ENCODE assay signal across 19 cellular contexts in the genomic region with DNA sequence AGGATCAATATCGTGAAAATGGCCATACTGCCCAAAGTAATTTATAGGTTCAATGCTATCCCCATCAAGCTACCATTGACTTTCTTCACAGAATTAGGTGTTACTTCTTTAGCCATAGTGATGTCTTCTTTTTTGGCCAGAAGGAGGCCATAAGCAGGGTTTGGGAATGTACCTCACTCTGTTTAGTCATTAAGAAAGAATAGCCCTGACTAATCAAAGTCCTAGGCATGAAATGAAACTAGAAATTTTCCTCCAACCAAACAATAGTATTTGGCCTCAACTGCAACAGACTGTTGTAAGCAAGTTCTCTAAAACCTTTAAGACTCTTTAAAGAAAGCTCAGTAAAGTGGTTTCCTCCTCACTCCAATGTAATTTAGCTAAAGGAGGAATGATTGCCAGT.
DNase-seq lines count a peak whose midpoint lies in the region; ATAC-seq, FAIRE-seq and TF ChIP-seq lines count a peak whose summit lies in the region.
"Had no signal": no experiment of that assay in that cellular context is flagged by ENCODE, and none has a peak within 500 bp of the region (broad histone marks: within the 10 kb centered on the region; RNA-seq: fewer than 3 reads in every experiment).

No MANE protein-coding gene starts in this region.

- no peaks in the 10 kb centered on the region for H3K9me3 Mint-ChIP-seq in activated naive CD8-positive, alpha-beta T cell treated with anti-CD3 and anti-CD28 coated beads, Interleukin-2, amount 50 U/mL, for 24 hours
- H3K9me3 Mint-ChIP-seq in activated naive CD8-positive, alpha-beta T cell treated with anti-CD3 and anti-CD28 coated beads for 36 hours = no peaks in the 10 kb centered on the region
- H3K9me3 Mint-ChIP-seq in stimulated activated effector memory CD8-positive, alpha-beta T cell treated with anti-CD3 and anti-CD28 coated beads, Interleukin-12 subunit alpha, Interleukin-12 subunit beta, amount 100 ng/mL, for 72 hours = no peaks in the 10 kb centered on the region

- no peaks in the 10 kb centered on the region for H3K36me3 ChIP-seq in bronchial epithelial cell (ENCODE audit: control insufficient read depth, insufficient read depth, low read length)
- H3K36me3 ChIP-seq: adrenal gland, lower lobe of right lung had no signal

- peak; percentile 49 for ATAC-seq in activated naive CD8-positive, alpha-beta T cell treated with anti-CD3 and anti-CD28 coated beads, Interleukin-2, amount 50 U/mL, for 24 hours
- ATAC-seq in HG02884 (IDR thresholded peaks at IDR 0.05; ENCODE audit: unreplicated experiment) = peak; percentile 68
- ATAC-seq in stimulated activated effector memory CD8-positive, alpha-beta T cell treated with anti-CD3 and anti-CD28 coated beads, Interleukin-12 subunit alpha, Interleukin-12 subunit beta, amount 100 ng/mL, for 72 hours = peak; percentile 80
- ATAC-seq: lower lobe of right lung had no signal

- H3K27ac Mint-ChIP-seq in activated naive CD8-positive, alpha-beta T cell treated with anti-CD3 and anti-CD28 coated beads, Interleukin-2, amount 50 U/mL, for 24 hours = no peak overlapping the region
- no peak overlapping the region for H3K27ac Mint-ChIP-seq in activated naive CD8-positive, alpha-beta T cell treated with anti-CD3 and anti-CD28 coated beads for 36 hours
- peak overlapping the region; percentile 23 for H3K27ac Mint-ChIP-seq in stimulated activated effector memory CD8-positive, alpha-beta T cell treated with anti-CD3 and anti-CD28 coated beads, Interleukin-12 subunit alpha, Interleukin-12 subunit beta, amount 100 ng/mL, for 72 hours

- no peak overlapping the region for H3K4me3 ChIP-seq in bronchial epithelial cell (ENCODE audit: low read depth, low read length)
- H3K4me3 ChIP-seq: adrenal gland, BLaER1, hepatocyte, lower lobe of right lung, testis had no signal

- DNase-seq in activated naive CD8-positive, alpha-beta T cell treated with anti-CD3 and anti-CD28 coated beads, Interleukin-2, amount 50 U/mL, for 24 hours = no peak
- no peak for DNase-seq in activated naive CD8-positive, alpha-beta T cell treated with anti-CD3 and anti-CD28 coated beads for 36 hours
- DNase-seq in bronchial epithelial cell (ENCODE audit: low read depth) (peak; percentile 18), T-helper 2 cell (no peak), NCI-H526 (lab: John Stamatoyannopoulos, UW) (no peak), superior temporal gyrus (ENCODE audit: extremely low spot score) (no peak)
- no peak for DNase-seq in stimulated activated effector memory CD8-positive, alpha-beta T cell treated with anti-CD3 and anti-CD28 coated beads, Interleukin-12 subunit alpha, Interleukin-12 subunit beta, amount 100 ng/mL, for 72 hours (ENCODE audit: low spot score in 2 of 2)
- DNase-seq: activated CD4-positive, CD25-positive, alpha-beta regulatory T cell treated with anti-CD3 and anti-CD28 coated beads, Interleukin-2, amount 50 U/mL, for 72 hours; adrenal gland; foreskin fibroblast; H7; lower lobe of right lung; NCI-H1436 treated with DMSO at 0.1 percent for 48 hours; nucleus accumbens; retina; testis had no signal

- H3K36me3 Mint-ChIP-seq in activated naive CD8-positive, alpha-beta T cell treated with anti-CD3 and anti-CD28 coated beads, Interleukin-2, amount 50 U/mL, for 24 hours (ENCODE audit: low read depth) = peaks cover 32% of the 10 kb centered on the region
- H3K36me3 Mint-ChIP-seq in activated naive CD8-positive, alpha-beta T cell treated with anti-CD3 and anti-CD28 coated beads for 36 hours = peaks cover 31% of the 10 kb centered on the region
- H3K36me3 Mint-ChIP-seq in stimulated activated effector memory CD8-positive, alpha-beta T cell treated with anti-CD3 and anti-CD28 coated beads, Interleukin-12 subunit alpha, Interleukin-12 subunit beta, amount 100 ng/mL, for 72 hours = peaks cover 41% of the 10 kb centered on the region

- FAIRE-seq in bronchial epithelial cell (lab: Jason Lieb, UNC) = no peak

- H3K4me3 Mint-ChIP-seq in activated naive CD8-positive, alpha-beta T cell treated with anti-CD3 and anti-CD28 coated beads, Interleukin-2, amount 50 U/mL, for 24 hours = no peak overlapping the region
- H3K4me3 Mint-ChIP-seq in activated naive CD8-positive, alpha-beta T cell treated with anti-CD3 and anti-CD28 coated beads for 36 hours = no peak overlapping the region
- H3K4me3 Mint-ChIP-seq in stimulated activated effector memory CD8-positive, alpha-beta T cell treated with anti-CD3 and anti-CD28 coated beads, Interleukin-12 subunit alpha, Interleukin-12 subunit beta, amount 100 ng/mL, for 72 hours = no peak overlapping the region

- H3K4me1 Mint-ChIP-seq in activated naive CD8-positive, alpha-beta T cell treated with anti-CD3 and anti-CD28 coated beads, Interleukin-2, amount 50 U/mL, for 24 hours = peaks cover 3% of the 10 kb centered on the region
- no peaks in the 10 kb centered on the region for H3K4me1 Mint-ChIP-seq in activated naive CD8-positive, alpha-beta T cell treated with anti-CD3 and anti-CD28 coated beads for 36 hours
- peaks cover 22% of the 10 kb centered on the region for H3K4me1 Mint-ChIP-seq in stimulated activated effector memory CD8-positive, alpha-beta T cell treated with anti-CD3 and anti-CD28 coated beads, Interleukin-12 subunit alpha, Interleukin-12 subunit beta, amount 100 ng/mL, for 72 hours

- no peaks in the 10 kb centered on the region for H3K27me3 Mint-ChIP-seq in activated naive CD8-positive, alpha-beta T cell treated with anti-CD3 and anti-CD28 coated beads, Interleukin-2, amount 50 U/mL, for 24 hours
- no peaks in the 10 kb centered on the region for H3K27me3 Mint-ChIP-seq in activated naive CD8-positive, alpha-beta T cell treated with anti-CD3 and anti-CD28 coated beads for 36 hours

- no peaks in the 10 kb centered on the region for H3K27me3 ChIP-seq in bronchial epithelial cell (ENCODE audit: control insufficient read depth, insufficient read depth, low read length)
- H3K27me3 ChIP-seq: adrenal gland, BLaER1, hepatocyte, testis had no signal

- TF ChIP-seq CTCF in bronchial epithelial cell (IDR thresholded peaks at IDR 0.05; ENCODE audit: insufficient read depth, low read length, severe bottlenecking) = no peak
